ENCODE assay signal across 8 cellular contexts in genomic region chr1:26692793-26693490, GRCh38. TPM values are rescaled to one million over a fixed set of nuclear protein-coding genes. Genes with fewer than 3 reads are reported as not detected.
A peak's percentile ranks its signal among the peaks of the same experiment; 100 is the strongest.
DNase-seq lines count a peak whose midpoint lies in the region; ATAC-seq and TF ChIP-seq lines count a peak whose summit lies in the region.

No MANE protein-coding gene starts in this region.

- H3K27ac ChIP-seq in substantia nigra (ENCODE audit: low read depth, low read length, poor library complexity, severe bottlenecking): peak overlapping the region; percentile 96

- peak; percentile 99 for DNase-seq in COLO668 (lab: John Stamatoyannopoulos, UW; ENCODE audit: unreplicated experiment)
- DNase-seq in NCI-H1092 (lab: John Stamatoyannopoulos, UW): peak; percentile 99
- peak; percentile 82 to 84 for DNase-seq in activated naive CD4-positive, alpha-beta T cell treated with anti-CD3 and anti-CD28 coated beads, Interleukin-2, amount 50 U/mL, for 72 hours (ENCODE audit: low spot score in 2 of 2)
- peak; percentile 91 for DNase-seq in glomerular endothelial cell (ENCODE audit: extremely low read depth, low read depth, low spot score)
- peak; percentile 98 for DNase-seq in non-pigmented ciliary epithelial cell (ENCODE audit: low read depth)
- peak; percentile 55 to 93 (median 85) for DNase-seq in substantia nigra (lab: John Stamatoyannopoulos, UW)

- H3K27ac Mint-ChIP-seq in activated naive CD4-positive, alpha-beta T cell treated with anti-CD3 and anti-CD28 coated beads, Interleukin-2, amount 50 U/mL, for 72 hours: peak overlapping the region; percentile 95 to 99

- ATAC-seq in GM21786 (IDR thresholded peaks at IDR 0.05; ENCODE audit: unreplicated experiment) (peak; percentile 41), SK-N-SH treated with all-trans-retinoic acid at 6 μM for 48 hours (peak; percentile 79)
- peak; percentile 49 for ATAC-seq in activated naive CD4-positive, alpha-beta T cell treated with anti-CD3 and anti-CD28 coated beads, Interleukin-2, amount 50 U/mL, for 72 hours

- no peaks in the 10 kb centered on the region for H3K9me3 Mint-ChIP-seq in activated naive CD4-positive, alpha-beta T cell treated with anti-CD3 and anti-CD28 coated beads, Interleukin-2, amount 50 U/mL, for 72 hours

- peaks cover 0 to 22% of the 10 kb centered on the region in 2 donors for H3K36me3 Mint-ChIP-seq in activated naive CD4-positive, alpha-beta T cell treated with anti-CD3 and anti-CD28 coated beads, Interleukin-2, amount 50 U/mL, for 72 hours

TF ChIP-seq in SK-N-SH treated with all-trans-retinoic acid at 6 μM for 48 hours, 23 proteins besides CTCF, POLR2A, EP300 and RAD21:
- TF ChIP-seq OSR1 (CRISPR knock-in tag; IDR thresholded peaks at IDR 0.05) (0 out of 2 replicates have a peak, but pooled peaks have one; percentile 59), PATZ1 (CRISPR knock-in tag; IDR thresholded peaks at IDR 0.05; ENCODE audit: borderline replicate concordance) (no peak), ZFP30 (CRISPR knock-in tag; IDR thresholded peaks at IDR 0.05) (no peak), CREB5 (CRISPR knock-in tag; IDR thresholded peaks at IDR 0.05; ENCODE audit: low read depth) (no peak), ISL1 (CRISPR knock-in tag; IDR thresholded peaks at IDR 0.05) (peak; percentile 17; the same call in 1 of the 2 replicates), ARNTL (CRISPR knock-in tag; IDR thresholded peaks at IDR 0.05; ENCODE audit: borderline replicate concordance, low read depth) (no peak), TSHZ2 (CRISPR knock-in tag; IDR thresholded peaks at IDR 0.05) (no peak)
TF ChIP-seq in SK-N-SH treated with all-trans-retinoic acid at 6 μM for 48 hours: peak in this region for 2.

RNA-seq across cellular contexts. Expression of gene ARID1A, which starts 2.9 kb away (rescaled TPM):
- 100 to 1,000 TPM; 110 to 116 TPM for total RNA-seq in activated naive CD4-positive, alpha-beta T cell treated with anti-CD3 and anti-CD28 coated beads, Interleukin-2, amount 50 U/mL, for 72 hours
- 41.8 and 67.8 TPM in 2 replicates for total RNA-seq in glomerular endothelial cell

Comparison
In these comparisons a context has a peak if more than half of its experiments do, and no peak if none do; other contexts are left out.
1. Peak in every context shown above with its lines: DNase-seq, ATAC-seq and H3K27ac ChIP-seq.